ENCODE assay signal across 27 cellular contexts in genomic region chr14:65428691-65429090, GRCh38.
"Had no signal": no experiment of that assay in that cellular context is flagged by ENCODE, and none has a peak within 500 bp of the region (broad histone marks: within the 10 kb centered on the region; RNA-seq: fewer than 3 reads in every experiment).

No MANE protein-coding gene starts in this region.

- ATAC-seq: activated CD4-positive, alpha-beta T cell treated with anti-CD3 and anti-CD28 coated beads for 36 hours; effector memory CD8-positive, alpha-beta T cell; esophagus mucosa; left lobe of liver; lower lobe of right lung; natural killer cell; stimulated activated naive B cell treated with anti-CD40 and anti-IgM and Interleukin-4, amounts not matched to agents 10 μg/mL and 1 μg/mL and 100 μg/mL, for 72 hours; WTC11 had no signal

- H3K4me3 ChIP-seq: colonic mucosa, dorsolateral prefrontal cortex, hepatocyte, lower lobe of right lung, sigmoid colon, smooth muscle cell had no signal

- H3K4me1 ChIP-seq: colonic mucosa had no signal

- H3K9me3 Mint-ChIP-seq: activated naive CD4-positive, alpha-beta T cell treated with anti-CD3 and anti-CD28 coated beads, Interleukin-2, amount 10 ng/mL, durations not matched to agents 7 days and 5 days; effector memory CD8-positive, alpha-beta T cell; immature natural killer cell; natural killer cell; stimulated activated naive B cell treated with anti-CD40 and anti-IgM and Interleukin-4, amounts not matched to agents 10 μg/mL and 1 μg/mL and 100 μg/mL, for 72 hours; WTC11 had no signal

- H2AFZ ChIP-seq: hepatocyte had no signal

- H3K27me3 Mint-ChIP-seq: activated CD4-positive, alpha-beta T cell treated with anti-CD3 and anti-CD28 coated beads for 36 hours; activated naive CD4-positive, alpha-beta T cell treated with anti-CD3 and anti-CD28 coated beads, Interleukin-2, amount 10 ng/mL, durations not matched to agents 7 days and 5 days; effector memory CD8-positive, alpha-beta T cell; stimulated activated naive B cell treated with anti-CD40 and anti-IgM and Interleukin-4, amounts not matched to agents 10 μg/mL and 1 μg/mL and 100 μg/mL, for 72 hours had no signal

- H3K27me3 ChIP-seq: colonic mucosa, dorsolateral prefrontal cortex, hepatocyte, sigmoid colon had no signal

- H3K27ac ChIP-seq: colonic mucosa, hepatocyte, lower lobe of right lung, sigmoid colon had no signal

- H3K4me2 ChIP-seq: hepatocyte, smooth muscle cell had no signal

- H3K4me3 Mint-ChIP-seq: activated CD4-positive, alpha-beta T cell treated with anti-CD3 and anti-CD28 coated beads for 36 hours; activated naive CD4-positive, alpha-beta T cell treated with anti-CD3 and anti-CD28 coated beads, Interleukin-2, amount 10 ng/mL, durations not matched to agents 7 days and 5 days; effector memory CD8-positive, alpha-beta T cell; immature natural killer cell; natural killer cell; stimulated activated naive B cell treated with anti-CD40 and anti-IgM and Interleukin-4, amounts not matched to agents 10 μg/mL and 1 μg/mL and 100 μg/mL, for 72 hours; WTC11 had no signal

- DNase-seq: activated CD4-positive, alpha-beta T cell treated with anti-CD3 and anti-CD28 coated beads for 36 hours; activated CD4-positive, alpha-beta T cell treated with anti-CD3 and anti-CD28 coated beads, Interleukin-2, amount 50 U/mL, for 48 hours; activated CD8-positive, alpha-beta memory T cell treated with anti-CD3 and anti-CD28 coated beads, Interleukin-2, amount 50 U/mL, for 48 hours; activated effector memory CD4-positive, alpha-beta T cell treated with Interleukin-2 at 50 U/mL for 16 hours; activated naive CD4-positive, alpha-beta T cell treated with anti-CD3 and anti-CD28 coated beads, Interleukin-2, amount 10 ng/mL, durations not matched to agents 7 days and 5 days; activated T-cell treated with anti-CD3 and anti-CD28 coated beads, Interleukin-2, amount 50 U/mL, for 48 hours; amygdala; colonic mucosa; dorsolateral prefrontal cortex; effector memory CD8-positive, alpha-beta T cell; foreskin melanocyte; glutamatergic neuron; immature natural killer cell; lower lobe of right lung; natural killer cell; retina; sigmoid colon; stimulated activated CD4-positive, alpha-beta T cell treated with anti-CD3 and anti-CD28 coated beads, Interleukin-15, amount 100 ng/mL, for 24 hours; stimulated activated naive B cell treated with anti-CD40 and anti-IgM and Interleukin-4, amounts not matched to agents 10 μg/mL and 1 μg/mL and 100 μg/mL, for 72 hours; T1000 had no signal

- FAIRE-seq: bronchial epithelial cell, endothelial cell of umbilical vein had no signal

- H3K36me3 Mint-ChIP-seq: natural killer cell, WTC11 had no signal

- H3K36me3 ChIP-seq: colonic mucosa, lower lobe of right lung, sigmoid colon had no signal

- H3K9me3 ChIP-seq: colonic mucosa, lower lobe of right lung, sigmoid colon had no signal

- H3K27ac Mint-ChIP-seq: activated CD4-positive, alpha-beta T cell treated with anti-CD3 and anti-CD28 coated beads for 36 hours; activated naive CD4-positive, alpha-beta T cell treated with anti-CD3 and anti-CD28 coated beads, Interleukin-2, amount 10 ng/mL, durations not matched to agents 7 days and 5 days; effector memory CD8-positive, alpha-beta T cell; natural killer cell; stimulated activated naive B cell treated with anti-CD40 and anti-IgM and Interleukin-4, amounts not matched to agents 10 μg/mL and 1 μg/mL and 100 μg/mL, for 72 hours; WTC11 had no signal
